8 cellular contexts compared by ENCODE assay signal in the genomic region with DNA sequence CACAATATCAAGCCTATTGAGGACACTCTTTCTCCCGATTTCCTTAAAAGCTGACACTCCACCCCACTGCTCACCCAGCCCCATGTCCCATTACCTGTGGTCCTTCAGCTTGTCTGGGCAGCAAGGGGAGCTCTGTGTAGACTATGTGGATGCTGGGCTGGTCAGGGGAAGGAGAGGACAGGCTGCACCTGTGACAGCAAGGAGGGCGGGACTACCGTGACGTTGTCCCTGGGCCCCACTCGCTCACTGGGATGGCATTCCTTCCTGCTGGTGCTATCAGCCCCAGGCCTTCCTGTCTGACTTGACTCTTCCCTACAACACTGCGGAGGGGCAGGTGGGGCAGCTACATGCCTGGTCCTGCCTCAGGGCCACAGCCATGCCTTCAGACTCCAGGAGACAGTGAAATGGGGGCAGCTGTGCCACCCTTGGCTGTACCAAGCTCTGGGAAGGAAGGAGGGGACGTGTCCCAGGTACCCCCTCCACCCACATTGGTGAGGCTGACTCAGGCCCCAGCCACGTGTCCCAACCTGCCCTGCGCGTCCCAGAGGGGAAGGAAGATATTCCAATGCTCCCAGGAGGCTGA. TPM values are rescaled to one million over a fixed set of nuclear protein-coding genes. Genes with fewer than 3 reads are reported as not detected.
A peak's percentile ranks its signal among the peaks of the same experiment; 100 is the strongest.
DNase-seq lines count a peak whose midpoint lies in the region; ATAC-seq and TF ChIP-seq lines count a peak whose summit lies in the region.

A gene with protein sequence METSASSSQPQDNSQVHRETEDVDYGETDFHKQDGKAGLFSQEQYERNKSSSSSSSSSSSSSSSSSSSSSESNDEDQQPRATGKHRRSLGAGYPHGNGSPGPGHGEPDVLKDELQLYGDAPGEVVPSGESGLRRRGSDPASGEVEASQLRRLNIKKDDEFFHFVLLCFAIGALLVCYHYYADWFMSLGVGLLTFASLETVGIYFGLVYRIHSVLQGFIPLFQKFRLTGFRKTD (minus strand): TSS at position 163 of the 583 bp plus-strand sequence. CDS start 9,427 bp downstream, outside the sequence.

- no peak for ATAC-seq in GM19035 (IDR thresholded peaks at IDR 0.05; ENCODE audit: unreplicated experiment)
- ATAC-seq in GM21381 (IDR thresholded peaks at IDR 0.05; ENCODE audit: unreplicated experiment) = no peak

- TF ChIP-seq CTCF in endodermal cell (conservative IDR thresholded peaks at IDR 0.05) (no peak), osteocyte (IDR thresholded peaks at IDR 0.05) (no peak)

- H3K4me1 ChIP-seq in ACC112 (ENCODE audit: control insufficient read depth, insufficient read depth, low read length, unreplicated experiment) = peaks cover 20% of the 10 kb centered on the region
- H3K4me1 ChIP-seq in endodermal cell (ENCODE audit: control insufficient read depth, insufficient read depth, low read length) = peaks cover 9% of the 10 kb centered on the region

- no peaks in the 10 kb centered on the region for H3K9me3 ChIP-seq in endodermal cell (ENCODE audit: control insufficient read depth, low read length)

- H3K9ac ChIP-seq in endodermal cell (ENCODE audit: extremely low read depth, low read length, poor library complexity, severe bottlenecking) = no peak within 1 kb of the TSS

- 84 to 90% methylated on average over 4 to 10 of the region's 10 CpGs for WGBS in endodermal cell (ENCODE audit: insufficient coverage in 1 of 2, insufficient read length in 1 of 2), 2 experiments

- H3K27me3 ChIP-seq in ACC112 (ENCODE audit: insufficient read depth, low read length) = no peaks in the 10 kb centered on the region
- H3K27me3 ChIP-seq in endodermal cell (ENCODE audit: control insufficient read depth, insufficient read depth, low read length, poor library complexity, severe bottlenecking) = peaks cover 29% of the 10 kb centered on the region

- H3K9me3 Mint-ChIP-seq in endodermal cell (no peaks in the 10 kb centered on the region), osteocyte (ENCODE audit: unreplicated experiment) (no peaks in the 10 kb centered on the region)

- H2AFZ ChIP-seq in ACC112 (ENCODE audit: low read length, unreplicated experiment) = peak within 1 kb of the TSS; percentile 81

- H3K4me1 Mint-ChIP-seq in endodermal cell = peaks cover 16% of the 10 kb centered on the region
- H3K4me1 Mint-ChIP-seq in osteocyte (ENCODE audit: unreplicated experiment) = peaks cover 44% of the 10 kb centered on the region

- no peak within 1 kb of the TSS for H3K4me3 Mint-ChIP-seq in endodermal cell
- H3K4me3 Mint-ChIP-seq in osteocyte (ENCODE audit: unreplicated experiment) = peak within 1 kb of the TSS; percentile 36

- H3K36me3 ChIP-seq in ACC112 (ENCODE audit: insufficient read depth, low read length) = no peaks in the 10 kb centered on the region
- no peaks in the 10 kb centered on the region for H3K36me3 ChIP-seq in endodermal cell (ENCODE audit: control insufficient read depth, insufficient read depth, low read length)

- H3K27ac ChIP-seq in ACC112 (ENCODE audit: low read depth, low read length) (peak within 1 kb of the TSS; percentile 83), endodermal cell (ENCODE audit: low read depth, low read length) (no peak within 1 kb of the TSS)

- H3K27me3 Mint-ChIP-seq in endodermal cell (ENCODE audit: insufficient read depth) (peaks cover 20% of the 10 kb centered on the region), osteocyte (ENCODE audit: unreplicated experiment) (no peaks in the 10 kb centered on the region)

- H3K4me3 ChIP-seq in ACC112 (ENCODE audit: low read depth, low read length) = no peak within 1 kb of the TSS
- no peak within 1 kb of the TSS for H3K4me3 ChIP-seq in endodermal cell (ENCODE audit: low read length)

- DNase-seq in LoVo (ENCODE audit: low spot score) (peak; percentile 35), endodermal cell (peak; percentile 78), osteocyte (ENCODE audit: extremely low spot score, unreplicated experiment) (no peak), mucosa of gallbladder (ENCODE audit: low spot score) (no peak), NCI-H2196 treated with DMSO at 0.1 percent for 48 hours (lab: John Stamatoyannopoulos, UW; ENCODE audit: unreplicated experiment) (no peak)

- H3K27ac Mint-ChIP-seq in endodermal cell (peak within 1 kb of the TSS; percentile 33), osteocyte (ENCODE audit: unreplicated experiment) (peak within 1 kb of the TSS; percentile 96)

- H3K36me3 Mint-ChIP-seq in endodermal cell (ENCODE audit: low read depth) = no peaks in the 10 kb centered on the region
- H3K36me3 Mint-ChIP-seq in osteocyte (ENCODE audit: unreplicated experiment) = no peaks in the 10 kb centered on the region

- H3K79me2 ChIP-seq in ACC112 (ENCODE audit: control insufficient read depth, insufficient read depth, low read length, unreplicated experiment) = no peaks in the 10 kb centered on the region

RNA-seq across cellular contexts. Expression of the gene that starts here (rescaled TPM):
- not detected for total RNA-seq in endodermal cell
- not detected for polyA plus RNA-seq in endodermal cell (2013, experiment 1 of 2)
- not detected for polyA plus RNA-seq in endodermal cell (2013, experiment 2 of 2)
- total RNA-seq in osteocyte = 2.0 and 2.4 TPM in 2 replicates
- not detected for total RNA-seq in mucosa of gallbladder

Comparison
In these comparisons a context has a peak if more than half of its experiments do, and no peak if none do; other contexts are left out.
1. Peak in DNase-seq in endodermal cell; RNA of the gene not detected or under 1 TPM.